Comparison of ENCODE assay signal across 1 cellular context in the genomic region with DNA sequence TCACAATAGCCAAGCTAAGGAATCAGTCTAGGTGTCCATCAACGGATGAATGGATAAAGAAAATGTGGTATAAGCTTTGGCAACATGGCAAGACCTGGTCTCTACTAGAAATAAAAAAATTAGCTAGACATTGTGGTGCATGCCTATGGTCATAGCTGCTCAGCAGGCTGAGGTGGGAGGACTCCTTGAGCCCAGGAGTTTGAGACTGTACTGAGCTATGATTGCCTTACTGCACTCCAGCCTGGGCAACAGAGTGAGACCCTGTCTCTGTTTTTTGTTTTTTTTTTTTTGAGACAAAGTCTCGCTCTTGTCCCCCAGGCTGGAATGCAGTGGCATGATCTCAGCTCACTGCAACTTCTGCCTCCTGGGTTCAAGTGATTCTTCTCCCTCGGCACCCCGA. TPM values are rescaled to one million over a fixed set of nuclear protein-coding genes. Genes with fewer than 3 reads are reported as not detected.
"Had no signal": no experiment of that assay in that cellular context is flagged by ENCODE, and none has a peak within 500 bp of the region (broad histone marks: within the 10 kb centered on the region; RNA-seq: fewer than 3 reads in every experiment).

No MANE protein-coding gene starts in this region.

RNA-seq across cellular contexts. Expression of a gene that starts 11.6 kb away (rescaled TPM):
- polyA plus RNA-seq: naive thymus-derived CD4-positive, alpha-beta T cell had no signal
